1 cellular context compared by ENCODE assay signal in genomic region chr6:31403283-31403989, GRCh38.
TF ChIP-seq lines count a peak whose summit lies in the region.

MICA (plus strand) TSS chr6:31403595; CDS start chr6:31403633, 38 bp downstream.

TF ChIP-seq in HepG2, 621 proteins besides CTCF, POLR2A, EP300 and RAD21 (continued from another document and continues in another):
- TF ChIP-seq, protein P1, sequence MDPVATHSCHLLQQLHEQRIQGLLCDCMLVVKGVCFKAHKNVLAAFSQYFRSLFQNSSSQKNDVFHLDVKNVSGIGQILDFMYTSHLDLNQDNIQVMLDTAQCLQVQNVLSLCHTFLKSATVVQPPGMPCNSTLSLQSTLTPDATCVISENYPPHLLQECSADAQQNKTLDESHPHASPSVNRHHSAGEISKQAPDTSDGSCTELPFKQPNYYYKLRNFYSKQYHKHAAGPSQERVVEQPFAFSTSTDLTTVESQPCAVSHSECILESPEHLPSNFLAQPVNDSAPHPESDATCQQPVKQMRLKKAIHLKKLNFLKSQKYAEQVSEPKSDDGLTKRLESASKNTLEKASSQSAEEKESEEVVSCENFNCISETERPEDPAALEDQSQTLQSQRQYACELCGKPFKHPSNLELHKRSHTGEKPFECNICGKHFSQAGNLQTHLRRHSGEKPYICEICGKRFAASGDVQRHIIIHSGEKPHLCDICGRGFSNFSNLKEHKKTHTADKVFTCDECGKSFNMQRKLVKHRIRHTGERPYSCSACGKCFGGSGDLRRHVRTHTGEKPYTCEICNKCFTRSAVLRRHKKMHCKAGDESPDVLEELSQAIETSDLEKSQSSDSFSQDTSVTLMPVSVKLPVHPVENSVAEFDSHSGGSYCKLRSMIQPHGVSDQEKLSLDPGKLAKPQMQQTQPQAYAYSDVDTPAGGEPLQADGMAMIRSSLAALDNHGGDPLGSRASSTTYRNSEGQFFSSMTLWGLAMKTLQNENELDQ (CRISPR knock-in tag; IDR thresholded peaks at IDR 0.05; ENCODE audit: borderline replicate concordance) = no peak
- no peak for TF ChIP-seq NFRKB (IDR thresholded peaks at IDR 0.05)
- no peak; the same call in 1 of the 2 replicates for TF ChIP-seq NCOR1 (IDR thresholded peaks at IDR 0.05; ENCODE audit: borderline replicate concordance, low read length)
- TF ChIP-seq NR1H2 (CRISPR knock-in tag; IDR thresholded peaks at IDR 0.05; ENCODE audit: borderline replicate concordance, low read depth) = no peak
- TF ChIP-seq ZNF703 (CRISPR knock-in tag; IDR thresholded peaks at IDR 0.05; ENCODE audit: borderline replicate concordance) = 0 out of 2 replicates have a peak, but pooled peaks have one; percentile 1
- TF ChIP-seq ADNP (CRISPR knock-in tag; IDR thresholded peaks at IDR 0.05) = no peak
- no peak for TF ChIP-seq HMG20A (CRISPR knock-in tag; IDR thresholded peaks at IDR 0.05; ENCODE audit: borderline replicate concordance)
- no peak for TF ChIP-seq SIX1 (CRISPR knock-in tag; IDR thresholded peaks at IDR 0.05; ENCODE audit: borderline replicate concordance)
- TF ChIP-seq, protein P2, sequence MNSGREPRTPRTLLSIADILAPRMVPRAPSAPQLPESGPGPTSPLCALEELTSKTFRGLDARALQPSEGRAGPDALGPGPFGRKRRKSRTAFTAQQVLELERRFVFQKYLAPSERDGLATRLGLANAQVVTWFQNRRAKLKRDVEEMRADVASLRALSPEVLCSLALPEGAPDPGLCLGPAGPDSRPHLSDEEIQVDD (CRISPR knock-in tag; IDR thresholded peaks at IDR 0.05; ENCODE audit: borderline replicate concordance) = peak; percentile 85
- TF ChIP-seq, protein P3, sequence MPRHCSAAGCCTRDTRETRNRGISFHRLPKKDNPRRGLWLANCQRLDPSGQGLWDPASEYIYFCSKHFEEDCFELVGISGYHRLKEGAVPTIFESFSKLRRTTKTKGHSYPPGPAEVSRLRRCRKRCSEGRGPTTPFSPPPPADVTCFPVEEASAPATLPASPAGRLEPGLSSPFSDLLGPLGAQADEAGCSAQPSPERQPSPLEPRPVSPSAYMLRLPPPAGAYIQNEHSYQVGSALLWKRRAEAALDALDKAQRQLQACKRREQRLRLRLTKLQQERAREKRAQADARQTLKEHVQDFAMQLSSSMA (CRISPR knock-in tag; IDR thresholded peaks at IDR 0.05) = peak; percentile 97
- TF ChIP-seq ZNF350 (CRISPR knock-in tag; IDR thresholded peaks at IDR 0.05; ENCODE audit: borderline replicate concordance, low read depth) = peak; percentile 81; the same call in 1 of the 2 replicates
- peak; percentile 99 for TF ChIP-seq ZNF879 (CRISPR knock-in tag; IDR thresholded peaks at IDR 0.05)
- peak; percentile 77; the same call in 1 of the 2 replicates for TF ChIP-seq MTF1 (CRISPR knock-in tag; IDR thresholded peaks at IDR 0.05)
- peak; percentile 27 for TF ChIP-seq ZNF768 (CRISPR knock-in tag; IDR thresholded peaks at IDR 0.05)
- peak; percentile 68; the same call in 1 of the 2 replicates for TF ChIP-seq CERS6 (CRISPR knock-in tag; IDR thresholded peaks at IDR 0.05)
- no peak; the same call in 1 of the 2 replicates for TF ChIP-seq GATAD2A (CRISPR knock-in tag; IDR thresholded peaks at IDR 0.05)
- TF ChIP-seq NONO (IDR thresholded peaks at IDR 0.05) = no peak
- peak; percentile 63 for TF ChIP-seq NONO (CRISPR knock-in tag; conservative IDR thresholded peaks at IDR 0.05)
- no peak for TF ChIP-seq ZC3H4 (CRISPR knock-in tag; IDR thresholded peaks at IDR 0.05; ENCODE audit: borderline replicate concordance)
- peak; percentile 58; the same call in 1 of the 2 replicates for TF ChIP-seq ZNF292 (CRISPR knock-in tag; IDR thresholded peaks at IDR 0.05; ENCODE audit: borderline replicate concordance, low read depth)
- peak; percentile 59; the same call in 1 of the 2 replicates for TF ChIP-seq ESRRA (CRISPR knock-in tag; IDR thresholded peaks at IDR 0.05; ENCODE audit: low read depth)
- TF ChIP-seq ZNF558 (CRISPR knock-in tag; IDR thresholded peaks at IDR 0.05; ENCODE audit: borderline replicate concordance) = no peak; the same call in 1 of the 2 replicates
- TF ChIP-seq ZNF24 (IDR thresholded peaks at IDR 0.05) = no peak
- TF ChIP-seq TARDBP (CRISPR knock-in tag; IDR thresholded peaks at IDR 0.05) = peak; percentile 76
- TF ChIP-seq ZNF264 (CRISPR knock-in tag; IDR thresholded peaks at IDR 0.05) = peak; percentile 89
- TF ChIP-seq, protein P4, sequence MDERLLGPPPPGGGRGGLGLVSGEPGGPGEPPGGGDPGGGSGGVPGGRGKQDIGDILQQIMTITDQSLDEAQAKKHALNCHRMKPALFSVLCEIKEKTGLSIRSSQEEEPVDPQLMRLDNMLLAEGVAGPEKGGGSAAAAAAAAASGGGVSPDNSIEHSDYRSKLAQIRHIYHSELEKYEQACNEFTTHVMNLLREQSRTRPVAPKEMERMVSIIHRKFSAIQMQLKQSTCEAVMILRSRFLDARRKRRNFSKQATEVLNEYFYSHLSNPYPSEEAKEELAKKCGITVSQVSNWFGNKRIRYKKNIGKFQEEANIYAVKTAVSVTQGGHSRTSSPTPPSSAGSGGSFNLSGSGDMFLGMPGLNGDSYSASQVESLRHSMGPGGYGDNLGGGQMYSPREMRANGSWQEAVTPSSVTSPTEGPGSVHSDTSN (CRISPR knock-in tag; IDR thresholded peaks at IDR 0.05) = no peak
- no peak; the same call in 1 of the 2 replicates for TF ChIP-seq HIVEP1 (CRISPR knock-in tag; IDR thresholded peaks at IDR 0.05)
- peak; percentile 96 for TF ChIP-seq SRY (CRISPR knock-in tag; IDR thresholded peaks at IDR 0.05)
- no peak for TF ChIP-seq SETDB1 (CRISPR knock-in tag; IDR thresholded peaks at IDR 0.05; ENCODE audit: borderline replicate concordance)
- peak; percentile 88; the same call in 1 of the 2 replicates for TF ChIP-seq ZNF563 (CRISPR knock-in tag; IDR thresholded peaks at IDR 0.05)
- TF ChIP-seq CREB1 (IDR thresholded peaks at IDR 0.05) = no peak
- TF ChIP-seq CREB1 (CRISPR knock-in tag; IDR thresholded peaks at IDR 0.05) = peak; percentile 63; the same call in 1 of the 2 replicates
- TF ChIP-seq, protein P5, sequence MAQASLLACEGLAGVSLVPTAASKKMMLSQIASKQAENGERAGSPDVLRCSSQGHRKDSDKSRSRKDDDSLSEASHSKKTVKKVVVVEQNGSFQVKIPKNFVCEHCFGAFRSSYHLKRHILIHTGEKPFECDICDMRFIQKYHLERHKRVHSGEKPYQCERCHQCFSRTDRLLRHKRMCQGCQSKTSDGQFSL (CRISPR knock-in tag; IDR thresholded peaks at IDR 0.05) = peak; percentile 70
- TF ChIP-seq ZNF430 (CRISPR knock-in tag; IDR thresholded peaks at IDR 0.05) = peak; percentile 90
- no peak for TF ChIP-seq JDP2 (CRISPR knock-in tag; IDR thresholded peaks at IDR 0.05; ENCODE audit: borderline replicate concordance)
- TF ChIP-seq ZSCAN30 (CRISPR knock-in tag; IDR thresholded peaks at IDR 0.05) = no peak
- no peak for TF ChIP-seq PRPF4 (IDR thresholded peaks at IDR 0.05; ENCODE audit: low read depth, low read length, poor library complexity, severe bottlenecking)
- TF ChIP-seq TRIM22 (IDR thresholded peaks at IDR 0.05) = no peak
- TF ChIP-seq TBP (CRISPR knock-in tag; IDR thresholded peaks at IDR 0.05) = no peak
- TF ChIP-seq SKI (IDR thresholded peaks at IDR 0.05; ENCODE audit: partially characterized antibody) = no peak
- peak; percentile 93 for TF ChIP-seq ZNF546 (CRISPR knock-in tag; conservative IDR thresholded peaks at IDR 0.05)
- no peak; the same call in 1 of the 2 replicates for TF ChIP-seq HMG20B (CRISPR knock-in tag; conservative IDR thresholded peaks at IDR 0.05)
- no peak for TF ChIP-seq ZNF335 (CRISPR knock-in tag; IDR thresholded peaks at IDR 0.05)
- TF ChIP-seq ISL2 (CRISPR knock-in tag; IDR thresholded peaks at IDR 0.05) = peak; percentile 74
- TF ChIP-seq NFYB (CRISPR knock-in tag; IDR thresholded peaks at IDR 0.05) = peak; percentile 96
- TF ChIP-seq SPEN (CRISPR knock-in tag; IDR thresholded peaks at IDR 0.05; ENCODE audit: low read depth) = peak; percentile 51; the same call in 1 of the 2 replicates
- TF ChIP-seq ZFP1 (CRISPR knock-in tag; IDR thresholded peaks at IDR 0.05) = peak; percentile 59; the same call in 1 of the 2 replicates
- no peak; the same call in none of the 2 replicates for TF ChIP-seq ZNF616 (CRISPR knock-in tag; IDR thresholded peaks at IDR 0.05; ENCODE audit: low read depth)
- peak; percentile 57 for TF ChIP-seq BRD4 (CRISPR knock-in tag; IDR thresholded peaks at IDR 0.05)
- no peak for TF ChIP-seq ZNF567 (CRISPR knock-in tag; IDR thresholded peaks at IDR 0.05; ENCODE audit: borderline replicate concordance)
- TF ChIP-seq ZNF562 (CRISPR knock-in tag; IDR thresholded peaks at IDR 0.05; ENCODE audit: borderline replicate concordance) = no peak
- TF ChIP-seq ZBTB7B (CRISPR knock-in tag; IDR thresholded peaks at IDR 0.05) = peak; percentile 85
- peak; percentile 90 for TF ChIP-seq ZFY (CRISPR knock-in tag; IDR thresholded peaks at IDR 0.05)
- peak; percentile 93 for TF ChIP-seq DR1 (CRISPR knock-in tag; IDR thresholded peaks at IDR 0.05)
- TF ChIP-seq POGK (CRISPR knock-in tag; conservative IDR thresholded peaks at IDR 0.05) = peak; percentile 90
- TF ChIP-seq, protein P6, sequence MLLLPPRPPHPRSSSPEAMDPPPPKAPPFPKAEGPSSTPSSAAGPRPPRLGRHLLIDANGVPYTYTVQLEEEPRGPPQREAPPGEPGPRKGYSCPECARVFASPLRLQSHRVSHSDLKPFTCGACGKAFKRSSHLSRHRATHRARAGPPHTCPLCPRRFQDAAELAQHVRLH (CRISPR knock-in tag; IDR thresholded peaks at IDR 0.05; ENCODE audit: borderline replicate concordance, low read depth) = no peak
- TF ChIP-seq HHEX (CRISPR knock-in tag; IDR thresholded peaks at IDR 0.05) = no peak
- TF ChIP-seq, protein P7, sequence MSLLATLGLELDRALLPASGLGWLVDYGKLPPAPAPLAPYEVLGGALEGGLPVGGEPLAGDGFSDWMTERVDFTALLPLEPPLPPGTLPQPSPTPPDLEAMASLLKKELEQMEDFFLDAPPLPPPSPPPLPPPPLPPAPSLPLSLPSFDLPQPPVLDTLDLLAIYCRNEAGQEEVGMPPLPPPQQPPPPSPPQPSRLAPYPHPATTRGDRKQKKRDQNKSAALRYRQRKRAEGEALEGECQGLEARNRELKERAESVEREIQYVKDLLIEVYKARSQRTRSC (CRISPR knock-in tag; IDR thresholded peaks at IDR 0.05; ENCODE audit: low read depth) = peak; percentile 39; the same call in 1 of the 2 replicates
- peak; percentile 61; the same call in 1 of the 2 replicates for TF ChIP-seq ELF3 (CRISPR knock-in tag; IDR thresholded peaks at IDR 0.05)
- TF ChIP-seq MLLT10 (CRISPR knock-in tag; IDR thresholded peaks at IDR 0.05) = no peak
- no peak for TF ChIP-seq KLF9 (CRISPR knock-in tag; IDR thresholded peaks at IDR 0.05; ENCODE audit: low read depth)
- TF ChIP-seq ZNF205 (CRISPR knock-in tag; IDR thresholded peaks at IDR 0.05) = no peak; the same call in 1 of the 2 replicates
- TF ChIP-seq THYN1 (CRISPR knock-in tag; IDR thresholded peaks at IDR 0.05; ENCODE audit: borderline replicate concordance, low read depth) = 0 out of 2 replicates have a peak, but pooled peaks have one; percentile 69
- no peak for TF ChIP-seq CBX1 (IDR thresholded peaks at IDR 0.05; ENCODE audit: low read depth)
- TF ChIP-seq REXO4 (CRISPR knock-in tag; IDR thresholded peaks at IDR 0.05; ENCODE audit: borderline replicate concordance) = no peak; the same call in 1 of the 2 replicates
- TF ChIP-seq THAP11 (CRISPR knock-in tag; IDR thresholded peaks at IDR 0.05) = peak; percentile 42; the same call in 1 of the 2 replicates
- TF ChIP-seq NCOA1 (CRISPR knock-in tag; IDR thresholded peaks at IDR 0.05) = no peak; the same call in none of the 2 replicates
- TF ChIP-seq ZNF615 (CRISPR knock-in tag; IDR thresholded peaks at IDR 0.05; ENCODE audit: borderline replicate concordance) = 0 out of 2 replicates have a peak, but pooled peaks have one; percentile 26
- TF ChIP-seq, protein P8, sequence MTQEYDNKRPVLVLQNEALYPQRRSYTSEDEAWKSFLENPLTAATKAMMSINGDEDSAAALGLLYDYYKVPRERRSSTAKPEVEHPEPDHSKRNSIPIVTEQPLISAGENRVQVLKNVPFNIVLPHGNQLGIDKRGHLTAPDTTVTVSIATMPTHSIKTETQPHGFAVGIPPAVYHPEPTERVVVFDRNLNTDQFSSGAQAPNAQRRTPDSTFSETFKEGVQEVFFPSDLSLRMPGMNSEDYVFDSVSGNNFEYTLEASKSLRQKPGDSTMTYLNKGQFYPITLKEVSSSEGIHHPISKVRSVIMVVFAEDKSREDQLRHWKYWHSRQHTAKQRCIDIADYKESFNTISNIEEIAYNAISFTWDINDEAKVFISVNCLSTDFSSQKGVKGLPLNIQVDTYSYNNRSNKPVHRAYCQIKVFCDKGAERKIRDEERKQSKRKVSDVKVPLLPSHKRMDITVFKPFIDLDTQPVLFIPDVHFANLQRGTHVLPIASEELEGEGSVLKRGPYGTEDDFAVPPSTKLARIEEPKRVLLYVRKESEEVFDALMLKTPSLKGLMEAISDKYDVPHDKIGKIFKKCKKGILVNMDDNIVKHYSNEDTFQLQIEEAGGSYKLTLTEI (CRISPR knock-in tag; conservative IDR thresholded peaks at IDR 0.05) = no peak
- TF ChIP-seq MEIS2 (CRISPR knock-in tag; IDR thresholded peaks at IDR 0.05) = peak; percentile 89
